ENCODE assay signal across 8 cellular contexts in genomic region chr11:77819411-77819920, GRCh38. TPM values are rescaled to one million over a fixed set of nuclear protein-coding genes. Genes with fewer than 3 reads are reported as not detected.
DNase-seq lines count a peak whose midpoint lies in the region; ATAC-seq and TF ChIP-seq lines count a peak whose summit lies in the region.

No MANE protein-coding gene starts in this region.

- H3K27ac ChIP-seq in SK-N-SH (ENCODE audit: low read depth in 2 of 2, low read length in 1 of 2) (peak overlapping the region; percentile 77 to 95), osteoblast (ENCODE audit: low read depth, low read length) (peak overlapping the region; percentile 65), testis (peak overlapping the region; percentile 94 to 98)

- no peak for TF ChIP-seq EP300 in SK-N-SH (IDR thresholded peaks at IDR 0.05; ENCODE audit: borderline replicate concordance in 1 of 2, low read depth in 1 of 2, low read length in 1 of 2)

- no peak for TF ChIP-seq CTCF in GM10248 (IDR thresholded peaks at IDR 0.05; ENCODE audit: control extremely low read depth, extremely low read depth, low read depth, missing control alignments)
- no peak for TF ChIP-seq CTCF in SK-N-SH (IDR thresholded peaks at IDR 0.05)
- TF ChIP-seq CTCF in osteoblast (IDR thresholded peaks at IDR 0.05; ENCODE audit: extremely low read depth, low read depth, low read length), result no peak
- TF ChIP-seq CTCF in testis (IDR thresholded peaks at IDR 0.05), result peak in 1 of 3 experiments; percentile 21

- peak; percentile 46 for TF ChIP-seq POLR2A in testis (IDR thresholded peaks at IDR 0.05)

- peak overlapping the region; percentile 89 for H3K9ac ChIP-seq in SK-N-SH

- peak overlapping the region; percentile 75 to 92 for H3K27ac Mint-ChIP-seq in activated naive CD4-positive, alpha-beta T cell treated with anti-CD3 and anti-CD28 coated beads, Interleukin-2, amount 50 U/mL, for 72 hours

- H3K27me3 ChIP-seq in SK-N-SH (ENCODE audit: insufficient read depth) (no peaks in the 10 kb centered on the region), osteoblast (ENCODE audit: insufficient read depth, low read length) (no peaks in the 10 kb centered on the region), testis (no peaks in the 10 kb centered on the region)

- H3K4me1 ChIP-seq in SK-N-SH (ENCODE audit: control insufficient read depth in 1 of 2, insufficient read depth in 2 of 2, low read depth in 1 of 2, low read length in 1 of 2), result peaks cover 5% of the 10 kb centered on the region in 2 experiments; a peak in 3 of 4 replicates
- H3K4me1 ChIP-seq in osteoblast (ENCODE audit: insufficient read depth, low read length), result peaks cover 34% of the 10 kb centered on the region
- H3K4me1 ChIP-seq in testis, result peaks cover 18% of the 10 kb centered on the region

- H3F3A ChIP-seq in SK-N-SH (replicated peaks; ENCODE audit: insufficient read depth), result peaks cover 14% of the 10 kb centered on the region

- H3K79me2 ChIP-seq in SK-N-SH (ENCODE audit: insufficient read depth), result peaks cover 86% of the 10 kb centered on the region
- peaks cover 63% of the 10 kb centered on the region for H3K79me2 ChIP-seq in osteoblast (ENCODE audit: insufficient read depth, low read length)

- ATAC-seq in HG02623 (IDR thresholded peaks at IDR 0.05; ENCODE audit: unreplicated experiment), result peak; percentile 47
- ATAC-seq in activated naive CD4-positive, alpha-beta T cell treated with anti-CD3 and anti-CD28 coated beads, Interleukin-2, amount 50 U/mL, for 72 hours, result peak; percentile 70

- H2AFZ ChIP-seq in SK-N-SH (ENCODE audit: low read depth), result peak overlapping the region; percentile 31; the same call in 1 of the 2 replicates
- peak overlapping the region; percentile 84 for H2AFZ ChIP-seq in osteoblast (ENCODE audit: low read length)

- 0% methylated on average over 17 of the region's 19 CpGs for WGBS in SK-N-SH (ENCODE audit: low lambda C conversion rate)
- WGBS in testis, 2 donors, result 0 to 1% methylated on average over 19 of the region's 19 CpGs

- H3K36me3 ChIP-seq in SK-N-SH (replicated peaks in 1 of 2; ENCODE audit: control insufficient read depth in 1 of 2, insufficient read depth in 2 of 2, low read length in 1 of 2) (peaks cover 0 to 23% of the 10 kb centered on the region in 2 experiments), osteoblast (ENCODE audit: insufficient read depth, low read length) (no peaks in the 10 kb centered on the region), testis (ENCODE audit: low read depth, missing control alignments) (no peaks in the 10 kb centered on the region)

- DNase-seq in GM10248 (ENCODE audit: extremely low spot score), result peak; percentile 84
- DNase-seq in NCI-H1092 treated with DMSO at 0.1 percent for 48 hours (lab: John Stamatoyannopoulos, UW), result peak; percentile 93
- peak; percentile 78 for DNase-seq in SK-N-SH
- peak; percentile 79 to 85 for DNase-seq in activated naive CD4-positive, alpha-beta T cell treated with anti-CD3 and anti-CD28 coated beads, Interleukin-2, amount 50 U/mL, for 72 hours (ENCODE audit: low spot score in 2 of 2)
- DNase-seq in head of caudate nucleus, result peak; percentile 84 to 97 (median 93)
- peak; percentile 94 for DNase-seq in osteoblast (ENCODE audit: insufficient read length, low spot score, missing footprints)
- DNase-seq in testis, result peak; percentile 95

- peaks cover 10% of the 10 kb centered on the region; the same call in 1 of the 2 replicates for H3K9me3 ChIP-seq in SK-N-SH
- H3K9me3 ChIP-seq in osteoblast (ENCODE audit: low read depth, low read length), result no peaks in the 10 kb centered on the region
- no peaks in the 10 kb centered on the region for H3K9me3 ChIP-seq in testis

- H3K4me2 ChIP-seq in SK-N-SH, result peak overlapping the region; percentile 97
- peak overlapping the region; percentile 88 for H3K4me2 ChIP-seq in osteoblast (ENCODE audit: insufficient read depth, low read length)

- no peaks in the 10 kb centered on the region for H3K9me2 ChIP-seq in SK-N-SH

- CTCF ChIA-PET in GM10248 (lab: Yijun Ruan, JAX), result interaction anchor here (0.9 to 2.3 kb wide), 4 partner anchors 18 to 226 kb away, joined by 3 to 7 read pairs (median 4); partner anchors contain the start of gene INTS4
- CTCF ChIA-PET in SK-N-SH (lab: Yijun Ruan, JAX), result interaction anchor here (1.0 to 2.3 kb wide), 9 partner anchors 17 to 226 kb away, joined by 3 to 7 read pairs (median 4); partner anchors contain the start of gene INTS4

- H4K20me1 ChIP-seq in SK-N-SH (ENCODE audit: insufficient read depth) (peaks cover 47% of the 10 kb centered on the region), osteoblast (ENCODE audit: insufficient read depth, low read length) (peaks cover 42% of the 10 kb centered on the region)

- H3K9me3 Mint-ChIP-seq in activated naive CD4-positive, alpha-beta T cell treated with anti-CD3 and anti-CD28 coated beads, Interleukin-2, amount 50 U/mL, for 72 hours, result peaks cover 0 to 5% of the 10 kb centered on the region in 2 donors

- no peak; the same call in 1 of the 2 replicates for TF ChIP-seq RAD21 in SK-N-SH (IDR thresholded peaks at IDR 0.05; ENCODE audit: low read length)

- POLR2A ChIA-PET in GM10248 (lab: Yijun Ruan, JAX), result no interaction called here
- POLR2A ChIA-PET in SK-N-SH (lab: Yijun Ruan, JAX), result interaction anchor here (0.6 to 2.0 kb wide), 2 partner anchors 175 to 176 kb away, joined by 3 to 18 read pairs; partner anchors contain the start of gene INTS4

- intact Hi-C loops in head of caudate nucleus (cut with DNase I) (no loop called here), testis (cut with DNase I; ENCODE audit: low total_unique reads) (no loop called here)

- H3K4me3 ChIP-seq in SK-N-SH (ENCODE audit: low read depth in 2 of 2, low read length in 1 of 2) (peak overlapping the region; percentile 82 to 98), osteoblast (ENCODE audit: insufficient read depth, low read length) (peak overlapping the region; percentile 86), testis (peak overlapping the region; percentile 84 to 100)

- H3K36me3 Mint-ChIP-seq in activated naive CD4-positive, alpha-beta T cell treated with anti-CD3 and anti-CD28 coated beads, Interleukin-2, amount 50 U/mL, for 72 hours, result peaks cover 13 to 32% of the 10 kb centered on the region in 2 donors

TF ChIP-seq in SK-N-SH, 30 proteins besides CTCF, POLR2A, EP300 and RAD21 (continues in another document):
- TF ChIP-seq SMC3 (IDR thresholded peaks at IDR 0.05; ENCODE audit: low read depth, low read length) (no peak; the same call in 1 of the 2 replicates), TCF12 (IDR thresholded peaks at IDR 0.05) (peak; percentile 10; the same call in 1 of the 2 replicates), MXI1 (IDR thresholded peaks at IDR 0.05; ENCODE audit: low read depth, low read length) (peak; percentile 89), IRF3 (IDR thresholded peaks at IDR 0.05; ENCODE audit: low read depth, low read length) (no peak), SIN3A (IDR thresholded peaks at IDR 0.05; ENCODE audit: borderline replicate concordance, low read depth, low read length) (no peak), FOSL2 (IDR thresholded peaks at IDR 0.05; ENCODE audit: borderline replicate concordance, low read depth) (no peak), PBX3 (IDR thresholded peaks at IDR 0.05) (no peak), CHD2 (IDR thresholded peaks at IDR 0.05; ENCODE audit: low read length, partially characterized antibody) (peak; percentile 37), USF2 (IDR thresholded peaks at IDR 0.05; ENCODE audit: borderline replicate concordance, low read depth, low read length) (no peak), GABPA (IDR thresholded peaks at IDR 0.05; ENCODE audit: low read depth) (no peak), TEAD4 (IDR thresholded peaks at IDR 0.05; ENCODE audit: borderline replicate concordance, insufficient read depth) (no peak), RCOR1 (IDR thresholded peaks at IDR 0.05; ENCODE audit: low read length) (no peak)

RNA-seq across cellular contexts. Expression of gene RSF1, which starts 1.1 kb away (rescaled TPM):
- polyA plus RNA-seq in SK-N-SH (2012; rRNA removed), result 8.4 and 8.9 TPM in 2 replicates
- polyA plus RNA-seq in SK-N-SH (2012; cell fraction: cytosol; rRNA removed), result 10.6 and 18.9 TPM in 2 replicates
- polyA plus RNA-seq in SK-N-SH (2012; cell fraction: nucleus; rRNA removed), result 13.0 and 14.0 TPM in 2 replicates
- 10 to 100 TPM; 51.2 to 65.3 TPM for total RNA-seq in activated naive CD4-positive, alpha-beta T cell treated with anti-CD3 and anti-CD28 coated beads, Interleukin-2, amount 50 U/mL, for 72 hours
- 36.9 and 41.8 TPM in 2 replicates for total RNA-seq in osteoblast
- total RNA-seq in testis, result 100 to 1,000 TPM in 1 of 2 donors, 10 to 100 TPM in 1; 94.6 to 168 TPM
- 17.7 TPM for polyA plus RNA-seq in testis (ENCODE audit: insufficient read depth, low read depth, low replicate concordance)

RNA-seq across cellular contexts. Expression of gene AAMDC, which starts 1.5 kb away (rescaled TPM):
- polyA plus RNA-seq in SK-N-SH (2012; rRNA removed) (54.2 and 66.6 TPM in 2 replicates), testis (ENCODE audit: insufficient read depth, low read depth, low replicate concordance) (56.6 TPM)
- 89.0 and 113 TPM in 2 replicates for polyA plus RNA-seq in SK-N-SH (2012; cell fraction: cytosol; rRNA removed)
- polyA plus RNA-seq in SK-N-SH (2012; cell fraction: nucleus; rRNA removed), result 15.0 and 18.6 TPM in 2 replicates
- 1 to 10 TPM; 6.4 to 7.8 TPM for total RNA-seq in activated naive CD4-positive, alpha-beta T cell treated with anti-CD3 and anti-CD28 coated beads, Interleukin-2, amount 50 U/mL, for 72 hours
- total RNA-seq in osteoblast (14.8 and 15.6 TPM in 2 replicates), testis (10 to 100 TPM; 20.2 to 22.0 TPM)

Comparison
In these comparisons a context has a peak if more than half of its experiments do, and no peak if none do; other contexts are left out.
1. Peak in every context shown above with its lines: DNase-seq, ATAC-seq, H3K4me3 ChIP-seq and H3K27ac ChIP-seq.